ENCODE assay signal across 4 cellular contexts in genomic region chr12:128604219-128604618, GRCh38.
DNase-seq lines count a peak whose midpoint lies in the region; ATAC-seq, FAIRE-seq and TF ChIP-seq lines count a peak whose summit lies in the region.
"Not testable (repeated sequence)": the region's sequence is repeated elsewhere in the genome, so short reads cannot be mapped to it uniquely, and the experiment has no call there.

No MANE protein-coding gene starts in this region.

- not testable (repeated sequence) for H3K18ac ChIP-seq in mesenchymal stem cell (ENCODE audit: low read depth in 1 of 2, low read length in 2 of 2)

- not testable (repeated sequence) for H3K36me3 ChIP-seq in K562 (ENCODE audit: control insufficient read depth, insufficient read depth, low read length); colonic mucosa; mesenchymal stem cell (ENCODE audit: control insufficient read depth in 1 of 2, insufficient read depth in 2 of 2, low read depth in 1 of 2, low read length in 2 of 2); small intestine (ENCODE audit: control insufficient read depth in 2 of 2, insufficient read depth in 2 of 2, low read length in 2 of 2)

- not testable (repeated sequence) for H3K4me3 ChIP-seq in K562; colonic mucosa; mesenchymal stem cell (ENCODE audit: insufficient read depth in 1 of 2, low read depth in 1 of 2, low read length in 2 of 2); small intestine (ENCODE audit: low read depth in 1 of 2, low read length in 2 of 2)

- H3K9me3 ChIP-seq in K562 (replicated peaks; ENCODE audit: control insufficient read depth, insufficient read depth, low read depth, low read length); colonic mucosa; mesenchymal stem cell (ENCODE audit: control insufficient read depth, low read length); small intestine (ENCODE audit: control insufficient read depth, low read depth): not testable (repeated sequence)

- H2BK5ac ChIP-seq in mesenchymal stem cell (ENCODE audit: low read depth, low read length, poor library complexity, severe bottlenecking), result not testable (repeated sequence)

- H3K9me1 ChIP-seq in K562 (ENCODE audit: control insufficient read depth, insufficient read depth, low read length), result not testable (repeated sequence)

- intact Hi-C loops in K562 (cut with micrococcal nuclease); colonic mucosa (cut with DNase I): not testable (repeated sequence)

- H3K9ac ChIP-seq in K562 (ENCODE audit: insufficient read depth in 1 of 2, low read depth in 2 of 2, low read length in 2 of 2); colonic mucosa (ENCODE audit: low read depth in 2 of 2, low read length in 2 of 2); mesenchymal stem cell (ENCODE audit: low read length): not testable (repeated sequence)

- TF ChIP-seq CTCF in K562 (IDR thresholded peaks at IDR 0.05 in 2 of 3, conservative IDR thresholded peaks at IDR 0.05 in 1 of 3; ENCODE audit: insufficient read depth in 2 of 3, low read depth in 1 of 3, low read length in 3 of 3); colonic mucosa (IDR thresholded peaks at IDR 0.05): not testable (repeated sequence)

- in situ Hi-C loops in K562 (cut with MboI), result not testable (repeated sequence)

- not testable (repeated sequence) for DNase-seq in K562 (ENCODE audit: extremely low read depth in 1 of 4, low spot score in 3 of 4); colonic mucosa; mesenchymal stem cell; small intestine

- H2AK5ac ChIP-seq in mesenchymal stem cell (ENCODE audit: low read length, severe bottlenecking), result not testable (repeated sequence)

- not testable (repeated sequence) for TF ChIP-seq RAD21 in K562 (CRISPR knock-in tag; conservative IDR thresholded peaks at IDR 0.05 in 1 of 2, IDR thresholded peaks at IDR 0.05 in 1 of 2)

- TF ChIP-seq POLR2A in K562 (conservative IDR thresholded peaks at IDR 0.05), result not testable (repeated sequence)

- POLR2A ChIA-PET in K562 (lab: Yijun Ruan, JAX), result not testable (repeated sequence)

- H4K91ac ChIP-seq in mesenchymal stem cell (ENCODE audit: low read length), result not testable (repeated sequence)

- H3K23ac ChIP-seq in mesenchymal stem cell (ENCODE audit: low read length in 2 of 2), result not testable (repeated sequence)

- not testable (repeated sequence) for H4K8ac ChIP-seq in mesenchymal stem cell (ENCODE audit: low read length)

- not testable (repeated sequence) for H3K4ac ChIP-seq in mesenchymal stem cell (ENCODE audit: low read depth in 1 of 2, low read length in 2 of 2)

- not testable (repeated sequence) for TF ChIP-seq EP300 in K562 (IDR thresholded peaks at IDR 0.05; ENCODE audit: low read length)

- H3K79me2 ChIP-seq in K562 (ENCODE audit: control insufficient read depth, insufficient read depth, low read length), result not testable (repeated sequence)

- H2BK120ac ChIP-seq in mesenchymal stem cell (ENCODE audit: low read depth, low read length), result not testable (repeated sequence)

- ATAC-seq in K562, result not testable (repeated sequence)

- not testable (repeated sequence) for H2AFZ ChIP-seq in K562 (ENCODE audit: low read depth, low read length); mesenchymal stem cell (ENCODE audit: low read depth, low read length)

- H3K14ac ChIP-seq in mesenchymal stem cell (ENCODE audit: low read length in 2 of 2), result not testable (repeated sequence)

- WGBS in K562 (ENCODE audit: insufficient coverage, low coverage, missing lambda C conversion rate), result 0% methylated on average over 1 of the region's 1 CpG
- 30% methylated on average over 1 of the region's 1 CpG for WGBS in mesenchymal stem cell
- WGBS in small intestine, 3 donors, result 54 to 69% (median 68%) methylated on average over 1 of the region's 1 CpG

- not testable (repeated sequence) for H3K27me3 ChIP-seq in K562 (ENCODE audit: control insufficient read depth in 2 of 2, insufficient read depth in 2 of 2, low read length in 2 of 2); colonic mucosa; mesenchymal stem cell (ENCODE audit: control insufficient read depth in 1 of 2, insufficient read depth in 1 of 2, low read length in 2 of 2); small intestine (ENCODE audit: control insufficient read depth in 2 of 2, insufficient read depth in 2 of 2, low read length in 2 of 2)

- H3K79me1 ChIP-seq in mesenchymal stem cell (replicated peaks; ENCODE audit: low read length, poor library complexity, severe bottlenecking), result not testable (repeated sequence)

- not testable (repeated sequence) for H3K4me1 ChIP-seq in K562 (replicated peaks in 1 of 2; ENCODE audit: control insufficient read depth in 2 of 2, insufficient read depth in 2 of 2, low read length in 2 of 2); colonic mucosa; small intestine (ENCODE audit: control insufficient read depth in 2 of 2, insufficient read depth in 1 of 2, low read depth in 1 of 2, low read length in 1 of 2)
- peaks cover 31% of the 10 kb centered on the region for H3K4me1 ChIP-seq in mesenchymal stem cell (ENCODE audit: control insufficient read depth, insufficient read depth, low read depth, low read length)

- FAIRE-seq in K562 (lab: Jason Lieb, UNC), result not testable (repeated sequence)
- FAIRE-seq in small intestine (lab: Jason Lieb, UNC), result peak; percentile 62

- CTCF ChIA-PET in K562 (lab: Yijun Ruan, JAX; ENCODE audit: low intra/inter-chr PET ratio), result not testable (repeated sequence)

- not testable (repeated sequence) for H4K20me1 ChIP-seq in K562 (replicated peaks; ENCODE audit: control insufficient read depth, insufficient read depth, low read length)

- H2BK15ac ChIP-seq in mesenchymal stem cell (ENCODE audit: low read depth, poor library complexity, severe bottlenecking), result not testable (repeated sequence)

- H3K27ac ChIP-seq in K562 (ENCODE audit: extremely low read depth, low read depth, low read length); small intestine (ENCODE audit: low read depth in 1 of 2, low read length in 1 of 2): not testable (repeated sequence)
- H3K27ac ChIP-seq in colonic mucosa (peak overlapping the region; percentile 53), mesenchymal stem cell (ENCODE audit: low read length, poor library complexity, severe bottlenecking) (peak overlapping the region; percentile 92)

- H3K4me2 ChIP-seq in K562 (ENCODE audit: insufficient read depth, low read length); mesenchymal stem cell (ENCODE audit: low read length, poor library complexity, severe bottlenecking): not testable (repeated sequence)

- not testable (repeated sequence) for H2BK12ac ChIP-seq in mesenchymal stem cell (ENCODE audit: low read length in 2 of 2)

- not testable (repeated sequence) for BruUV-seq in K562 (replicated peaks; lab: Mats Ljungman, UMichigan)

TF ChIP-seq in K562, 482 proteins besides CTCF, POLR2A, EP300 and RAD21:
- peak; percentile 94 for TF ChIP-seq DACH1 (IDR thresholded peaks at IDR 0.05; ENCODE audit: partially characterized antibody)
- peak; percentile 16 for TF ChIP-seq ARHGAP35 (IDR thresholded peaks at IDR 0.05; ENCODE audit: partially characterized antibody)
